Comparison of ENCODE assay signal across 8 cellular contexts in the genomic region with DNA sequence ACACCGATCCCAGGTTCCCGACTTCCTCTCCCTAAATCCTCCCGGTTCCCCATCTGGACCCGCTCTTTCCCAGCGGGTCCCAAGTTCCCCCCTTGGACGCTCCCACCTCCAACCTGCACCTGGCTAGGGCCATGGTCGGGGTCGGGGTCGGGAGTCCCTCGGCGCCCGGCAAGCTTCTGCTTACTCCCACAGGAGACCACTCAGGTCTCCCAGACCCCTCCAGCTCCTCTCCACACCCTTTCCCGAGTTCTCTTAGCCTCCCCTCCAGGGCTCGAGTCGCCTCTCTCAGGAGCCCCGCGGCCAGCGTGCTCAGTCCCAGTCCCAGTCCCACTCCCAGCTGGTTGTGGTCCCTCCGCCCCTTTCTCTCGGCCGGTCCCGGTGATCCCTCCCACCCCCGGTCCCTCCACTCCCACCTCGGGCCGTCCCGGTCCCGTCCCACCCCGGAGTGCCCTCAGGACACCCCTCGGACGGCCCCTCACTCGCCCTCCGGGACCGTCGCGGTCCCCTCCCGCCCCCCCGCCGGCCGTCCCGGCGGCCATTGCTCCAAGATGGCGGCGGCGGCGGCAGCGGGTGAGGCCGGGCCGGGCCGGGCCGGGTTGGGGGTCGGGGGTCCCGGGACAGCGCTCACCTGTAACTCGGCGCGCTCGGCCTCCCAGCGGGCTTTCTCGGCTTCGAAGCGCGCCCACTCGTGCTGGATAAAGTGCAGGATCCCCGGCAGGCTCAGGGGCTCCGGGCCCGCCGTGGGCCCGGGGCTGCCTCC. TPM values are rescaled to one million over a fixed set of nuclear protein-coding genes. Genes with fewer than 3 reads are reported as not detected.
A peak's percentile ranks its signal among the peaks of the same experiment; 100 is the strongest.
DNase-seq lines count a peak whose midpoint lies in the region; ATAC-seq, FAIRE-seq and TF ChIP-seq lines count a peak whose summit lies in the region.

FKRP (plus strand) TSS at position 537 of the 760 bp plus-strand sequence. CDS start 9,394 bp downstream, outside the sequence.

- 0 out of 2 replicates have a peak, but pooled peaks cover 14% of the 10 kb centered on the region for H3F3A ChIP-seq in GM23338 (replicated peaks; ENCODE audit: low read depth)

- no peaks in the 10 kb centered on the region for H3K9me2 ChIP-seq in GM23338 (ENCODE audit: insufficient read depth)

- no TSS peak for BruUV-seq in Panc1 (replicated peaks; lab: Mats Ljungman, UMichigan)

- H3K27me3 ChIP-seq in GM23338 (ENCODE audit: insufficient read depth) (no peaks in the 10 kb centered on the region), Panc1 (ENCODE audit: control insufficient read depth, insufficient read depth, low read length) (no peaks in the 10 kb centered on the region), iPS-15b (ENCODE audit: control insufficient read depth, insufficient read depth, low read length) (no peaks in the 10 kb centered on the region), skeletal muscle satellite cell (ENCODE audit: control insufficient read depth, insufficient read depth, low read length) (no peaks in the 10 kb centered on the region)

- H3K36me3 ChIP-seq in GM23338 (ENCODE audit: insufficient read depth) (peaks cover 4% of the 10 kb centered on the region; the same call in 1 of the 2 replicates), Panc1 (ENCODE audit: control insufficient read depth, insufficient read depth, low read length) (peaks cover 3% of the 10 kb centered on the region; the same call in 1 of the 2 replicates), iPS-15b (ENCODE audit: control insufficient read depth, insufficient read depth, low read length) (peaks cover 14% of the 10 kb centered on the region), skeletal muscle satellite cell (ENCODE audit: insufficient read depth, low read length) (peaks cover 13% of the 10 kb centered on the region)

- FAIRE-seq in H54 (lab: Jason Lieb, UNC), result no peak

- H3K9me3 ChIP-seq in Panc1 (ENCODE audit: control insufficient read depth, insufficient read depth, low read depth, low read length) (no peaks in the 10 kb centered on the region), iPS-15b (ENCODE audit: control insufficient read depth, insufficient read depth, low read length) (no peaks in the 10 kb centered on the region), skeletal muscle satellite cell (replicated peaks; ENCODE audit: low read length) (no peaks in the 10 kb centered on the region)

- POLR2A ChIA-PET in Panc1 (lab: Charles Lee), result interaction anchor here (0.6 kb wide), 1 partner anchor 11 kb away, joined by 3 read pairs; no protein-coding TSS in a partner anchor

- DNase-seq in GM23338 (ENCODE audit: low spot score) (peak; percentile 56), Panc1 (ENCODE audit: low read depth, low spot score) (no peak), astrocyte of the cerebellum (ENCODE audit: low read depth) (no peak), H54 (ENCODE audit: insufficient read length, low spot score) (no peak), GOT3 (lab: John Stamatoyannopoulos, UW) (no peak)

- TF ChIP-seq POLR2A in H54 (IDR thresholded peaks at IDR 0.05; ENCODE audit: low read depth, low read length), result no peak

- TF ChIP-seq CTCF in C4-2B (conservative IDR thresholded peaks at IDR 0.05) (no peak), GM23338 (conservative IDR thresholded peaks at IDR 0.05; ENCODE audit: low read depth in 2 of 2) (no peak), Panc1 (IDR thresholded peaks at IDR 0.05) (no peak), astrocyte of the cerebellum (IDR thresholded peaks at IDR 0.05; ENCODE audit: low read depth, low read length, missing control alignments) (no peak)

- intact Hi-C loops in Panc1 (cut with micrococcal nuclease; ENCODE audit: unreplicated experiment), result no loop called here

- peaks cover 49% of the 10 kb centered on the region for H3K4me1 Mint-ChIP-seq in GM23338

- peaks cover 46% of the 10 kb centered on the region for H4K20me1 ChIP-seq in GM23338 (replicated peaks; ENCODE audit: insufficient read depth)

- peaks cover 51% of the 10 kb centered on the region for H3K79me2 ChIP-seq in GM23338 (replicated peaks; ENCODE audit: insufficient read depth)

- in situ Hi-C loops in Panc1 (cut with HindIII; ENCODE audit: low pct_unique_long_range_greater_than_20kb, low sequenced_read_pairs), result no loop called here
- in situ Hi-C loops in astrocyte of the cerebellum (cut with HindIII; ENCODE audit: low sequenced_read_pairs), result loop anchor here (5.0 to 10.0 kb wide), 2 partner anchors 79 to 102 kb away; no protein-coding TSS in a partner anchor

- peaks cover 34% of the 10 kb centered on the region for H3K36me3 Mint-ChIP-seq in GM23338 (ENCODE audit: low read depth)

- H3K9me3 Mint-ChIP-seq in GM23338, result no peaks in the 10 kb centered on the region; the same call in 2 of the 3 replicates

- H3K4me3 Mint-ChIP-seq in GM23338, result peak within 1 kb of the TSS; percentile 98

- H3K27ac ChIP-seq in C4-2B (peak within 1 kb of the TSS; percentile 93), GM23338 (ENCODE audit: low read depth) (0 out of 2 replicates have a peak within 1 kb of the TSS, but pooled peaks have one; percentile 5), Panc1 (ENCODE audit: low read length) (peak within 1 kb of the TSS; percentile 83)

- CTCF ChIA-PET in Panc1 (lab: Charles Lee), result interaction anchor here (0.7 kb wide), 1 partner anchor 12 kb away, joined by 3 read pairs; no protein-coding TSS in a partner anchor

- ATAC-seq in GM23338 (peak; percentile 30), Panc1 (peak; percentile 76)

- peak within 1 kb of the TSS; percentile 95 for H3K9ac ChIP-seq in iPS-15b (ENCODE audit: low read depth, low read length)
- H3K9ac ChIP-seq in skeletal muscle satellite cell (ENCODE audit: low read depth, low read length), result peak within 1 kb of the TSS; percentile 99

- peaks cover 25% of the 10 kb centered on the region for H3K27me3 Mint-ChIP-seq in GM23338 (ENCODE audit: insufficient read depth, low read depth, poor library complexity)

- H3K4me1 ChIP-seq in GM23338 (ENCODE audit: insufficient read depth) (peaks cover 10% of the 10 kb centered on the region; the same call in 1 of the 2 replicates), Panc1 (ENCODE audit: control insufficient read depth, insufficient read depth, low read length) (peaks cover 3% of the 10 kb centered on the region; the same call in 1 of the 2 replicates), iPS-15b (ENCODE audit: control insufficient read depth, insufficient read depth, low read length) (peaks cover 12% of the 10 kb centered on the region), skeletal muscle satellite cell (ENCODE audit: control insufficient read depth, insufficient read depth, low read length) (peaks cover 17% of the 10 kb centered on the region)

- H3K4me3 ChIP-seq in GM23338 (peak within 1 kb of the TSS; percentile 93), Panc1 (ENCODE audit: low read depth in 2 of 2, low read length in 2 of 2) (peak within 1 kb of the TSS; percentile 82 to 92), astrocyte of the cerebellum (ENCODE audit: low read depth, low read length) (peak within 1 kb of the TSS; percentile 76), iPS-15b (ENCODE audit: low read depth, low read length) (peak within 1 kb of the TSS; percentile 96), skeletal muscle satellite cell (ENCODE audit: low read length) (peak within 1 kb of the TSS; percentile 98)

- H2AFZ ChIP-seq in GM23338, result no peak within 1 kb of the TSS; the same call in 1 of the 2 replicates

- H3K4me2 ChIP-seq in GM23338, result peak within 1 kb of the TSS; percentile 98
- H3K4me2 ChIP-seq in skeletal muscle satellite cell (ENCODE audit: low read length), result peak within 1 kb of the TSS; percentile 91

- H3K27ac Mint-ChIP-seq in GM23338, result peak within 1 kb of the TSS; percentile 96

TF ChIP-seq in GM23338, 12 proteins besides CTCF, POLR2A, EP300 and RAD21:
- TF ChIP-seq, protein P1, sequence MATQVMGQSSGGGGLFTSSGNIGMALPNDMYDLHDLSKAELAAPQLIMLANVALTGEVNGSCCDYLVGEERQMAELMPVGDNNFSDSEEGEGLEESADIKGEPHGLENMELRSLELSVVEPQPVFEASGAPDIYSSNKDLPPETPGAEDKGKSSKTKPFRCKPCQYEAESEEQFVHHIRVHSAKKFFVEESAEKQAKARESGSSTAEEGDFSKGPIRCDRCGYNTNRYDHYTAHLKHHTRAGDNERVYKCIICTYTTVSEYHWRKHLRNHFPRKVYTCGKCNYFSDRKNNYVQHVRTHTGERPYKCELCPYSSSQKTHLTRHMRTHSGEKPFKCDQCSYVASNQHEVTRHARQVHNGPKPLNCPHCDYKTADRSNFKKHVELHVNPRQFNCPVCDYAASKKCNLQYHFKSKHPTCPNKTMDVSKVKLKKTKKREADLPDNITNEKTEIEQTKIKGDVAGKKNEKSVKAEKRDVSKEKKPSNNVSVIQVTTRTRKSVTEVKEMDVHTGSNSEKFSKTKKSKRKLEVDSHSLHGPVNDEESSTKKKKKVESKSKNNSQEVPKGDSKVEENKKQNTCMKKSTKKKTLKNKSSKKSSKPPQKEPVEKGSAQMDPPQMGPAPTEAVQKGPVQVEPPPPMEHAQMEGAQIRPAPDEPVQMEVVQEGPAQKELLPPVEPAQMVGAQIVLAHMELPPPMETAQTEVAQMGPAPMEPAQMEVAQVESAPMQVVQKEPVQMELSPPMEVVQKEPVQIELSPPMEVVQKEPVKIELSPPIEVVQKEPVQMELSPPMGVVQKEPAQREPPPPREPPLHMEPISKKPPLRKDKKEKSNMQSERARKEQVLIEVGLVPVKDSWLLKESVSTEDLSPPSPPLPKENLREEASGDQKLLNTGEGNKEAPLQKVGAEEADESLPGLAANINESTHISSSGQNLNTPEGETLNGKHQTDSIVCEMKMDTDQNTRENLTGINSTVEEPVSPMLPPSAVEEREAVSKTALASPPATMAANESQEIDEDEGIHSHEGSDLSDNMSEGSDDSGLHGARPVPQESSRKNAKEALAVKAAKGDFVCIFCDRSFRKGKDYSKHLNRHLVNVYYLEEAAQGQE (IDR thresholded peaks at IDR 0.05; ENCODE audit: unreplicated experiment), result peak; percentile 4
- TF ChIP-seq STAT1 (IDR thresholded peaks at IDR 0.05; ENCODE audit: unreplicated experiment) (no peak), POLR2AphosphoS5 (IDR thresholded peaks at IDR 0.05; ENCODE audit: low read depth) (peak; percentile 40)

RNA-seq across cellular contexts. Expression of gene FKRP, which starts in this region (rescaled TPM):
- 25.5 and 31.9 TPM in 2 replicates for total RNA-seq in GM23338 (2014; rRNA removed; shearing (Covaris generic))
- 8.9 and 11.5 TPM in 2 replicates for polyA plus RNA-seq in GM23338 (2016; fragmentation: Nextera tagmentation; extraction: Ambion mirVana)
- 21.6 TPM for total RNA-seq in Panc1 (2021; ENCODE audit: unreplicated experiment)
- 20.0 TPM for polyA plus RNA-seq in Panc1 (2012; ENCODE audit: insufficient read length)
- total RNA-seq in skeletal muscle satellite cell (2012; rRNA removed), result 19.9 and 20.3 TPM in 2 replicates

Comparison
In these comparisons a context has a peak if more than half of its experiments do, and no peak if none do; other contexts are left out.
1. H3K27ac ChIP-seq: peak in every context shown above with its lines; median percentile 93 in C4-2B; 83 in Panc1; 5 in GM23338.